ENCODE assay signal across 16 cellular contexts in the genomic region with DNA sequence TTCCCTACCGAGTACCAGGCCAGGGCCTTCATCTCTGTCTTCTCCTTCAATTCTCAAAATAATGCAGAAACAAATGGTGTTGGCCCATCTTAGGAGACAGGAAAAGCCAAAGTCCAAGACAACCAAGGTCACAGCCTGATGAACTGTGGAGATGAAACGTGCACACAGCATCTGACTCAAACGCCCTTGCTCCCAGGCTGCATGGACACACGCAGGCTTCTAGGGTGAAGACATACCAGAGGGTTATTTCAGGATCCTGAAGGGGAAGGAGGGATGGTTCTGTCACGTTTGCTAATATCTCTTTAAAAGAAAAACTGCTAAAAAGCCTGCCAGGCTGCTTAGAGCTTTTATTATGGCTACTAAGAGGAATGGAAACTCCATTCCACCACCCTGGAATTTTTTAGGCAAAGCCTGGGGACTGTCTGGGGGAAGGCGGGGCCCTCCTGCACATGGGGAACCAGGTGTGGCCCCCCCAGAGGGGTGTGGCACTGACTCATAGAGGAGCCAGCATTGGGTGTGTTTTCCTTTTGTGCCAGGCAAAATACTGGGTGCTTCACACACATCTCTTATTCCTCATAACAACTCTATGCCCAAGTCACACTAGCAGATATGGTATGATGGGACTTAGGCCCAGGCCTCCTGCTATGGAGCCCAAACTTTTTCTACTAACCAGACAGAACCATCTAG.
DNase-seq lines count a peak whose midpoint lies in the region; ATAC-seq, FAIRE-seq and TF ChIP-seq lines count a peak whose summit lies in the region.
"Had no signal": no experiment of that assay in that cellular context is flagged by ENCODE, and none has a peak within 500 bp of the region (broad histone marks: within the 10 kb centered on the region; RNA-seq: fewer than 3 reads in every experiment).

No MANE protein-coding gene starts in this region.

- CTCF ChIA-PET in A549 (lab: Yijun Ruan, JAX): interaction anchor here (1.0 to 3.6 kb wide), 2 partner anchors 22 to 108 kb away, joined by 4 to 21 read pairs; no protein-coding TSS in a partner anchor
- CTCF ChIA-PET in Caco-2 (lab: Charles Lee): no interaction called here

- FAIRE-seq in A549 (lab: Jason Lieb, UNC) (no peak), bronchial epithelial cell (lab: Jason Lieb, UNC) (peak; percentile 72)
- FAIRE-seq: islet of Langerhans had no signal

- no peak for TF ChIP-seq EP300 in A549 (IDR thresholded peaks at IDR 0.05)

- BruUV-seq in Caco-2 (replicated peaks; lab: Mats Ljungman, UMichigan): no TSS peak

- no peaks in the 10 kb centered on the region for H3K9me3 ChIP-seq in A549
- H3K9me3 ChIP-seq in mucosa of descending colon: no peaks in the 10 kb centered on the region
- no peaks in the 10 kb centered on the region for H3K9me3 ChIP-seq in Caco-2

- H3K27me3 Mint-ChIP-seq in Caco-2 (ENCODE audit: insufficient read depth, unreplicated experiment): no peaks in the 10 kb centered on the region

- POLR2A ChIA-PET in A549 (lab: Yijun Ruan, JAX) (interaction anchor here (0.8 kb wide), 1 partner anchor 9 kb away, joined by 3 read pairs; no protein-coding TSS in a partner anchor), Caco-2 (lab: Charles Lee) (no interaction called here)

- no peak for TF ChIP-seq RAD21 in A549 (conservative IDR thresholded peaks at IDR 0.05 in 1 of 2, IDR thresholded peaks at IDR 0.05 in 1 of 2)

- no peaks in the 10 kb centered on the region for H3K9me3 Mint-ChIP-seq in Caco-2 (ENCODE audit: unreplicated experiment)
- H3K9me3 Mint-ChIP-seq: activated T-helper 2 cell treated with anti-CD3 and anti-CD28 coated beads, Interferon-gamma antibody, Interleukin-2, Interleukin-4, amounts not matched to agents 10 μg/mL and 5 μg/mL and 100 μg/mL, durations not matched to agents 14 hours and 24 hours and 36 hours; nephron progenitor cell had no signal

- H3K4me3 Mint-ChIP-seq in Caco-2 (ENCODE audit: unreplicated experiment): no peak overlapping the region
- H3K4me3 Mint-ChIP-seq: nephron progenitor cell had no signal

- WGBS in A549 (ENCODE audit: missing lambda C conversion rate): 66% methylated on average over 6 of the region's 6 CpGs

- TF ChIP-seq CTCF in A549 (IDR thresholded peaks at IDR 0.05): no peak
- no peak for TF ChIP-seq CTCF in bronchial epithelial cell (IDR thresholded peaks at IDR 0.05; ENCODE audit: insufficient read depth, low read length, severe bottlenecking)
- no peak for TF ChIP-seq CTCF in mucosa of descending colon (IDR thresholded peaks at IDR 0.05)
- no peak for TF ChIP-seq CTCF in Caco-2 (IDR thresholded peaks at IDR 0.05; ENCODE audit: insufficient read depth in 1 of 2, low read depth in 1 of 2, low read length in 1 of 2, severe bottlenecking in 1 of 2, unreplicated experiment in 1 of 2)

- ATAC-seq in A549 (no peak; a peak in 1 of 6 replicates), mucosa of descending colon (peak; percentile 73)

- H3K27ac Mint-ChIP-seq in Caco-2 (ENCODE audit: unreplicated experiment): no peak overlapping the region
- H3K27ac Mint-ChIP-seq: activated T-helper 2 cell treated with anti-CD3 and anti-CD28 coated beads, Interferon-gamma antibody, Interleukin-2, Interleukin-4, amounts not matched to agents 10 μg/mL and 5 μg/mL and 100 μg/mL, durations not matched to agents 14 hours and 24 hours and 36 hours had no signal

- H3K27me3 ChIP-seq in bronchial epithelial cell (ENCODE audit: control insufficient read depth, insufficient read depth, low read length): no peaks in the 10 kb centered on the region
- no peaks in the 10 kb centered on the region for H3K27me3 ChIP-seq in Caco-2 (replicated peaks; ENCODE audit: control insufficient read depth, insufficient read depth, low read length)

- peaks cover 13% of the 10 kb centered on the region for H3K36me3 Mint-ChIP-seq in Caco-2 (ENCODE audit: insufficient read depth, unreplicated experiment)

- peak overlapping the region; percentile 49 to 61; a peak in 5 of 6 replicates for H3K27ac ChIP-seq in A549

- H3K4me1 Mint-ChIP-seq in Caco-2 (ENCODE audit: low read depth, unreplicated experiment): no peaks in the 10 kb centered on the region

- DNase-seq in A549 (ENCODE audit: low read depth in 1 of 2, low spot score in 1 of 2) (no peak), LoVo (ENCODE audit: low spot score) (peak; percentile 56), bronchial epithelial cell (ENCODE audit: low read depth) (peak; percentile 69), mucosa of descending colon (no peak), NCI-H1436 treated with DMSO at 0.1 percent for 48 hours (lab: John Stamatoyannopoulos, UW) (no peak), DMS53 treated with DMSO at 0.1 percent for 48 hours (lab: John Stamatoyannopoulos, UW; ENCODE audit: unreplicated experiment) (no peak), T1000 (lab: John Stamatoyannopoulos, UW) (no peak), Caco-2 (no peak)
- DNase-seq: central memory CD4-positive, alpha-beta T cell; DMS53; NCI-H187 treated with DMSO at 0.1 percent for 48 hours; nephron progenitor cell; stimulated activated CD4-positive, alpha-beta T cell treated with anti-CD3 and anti-CD28 coated beads, Interleukin-12 subunit alpha, Interleukin-12 subunit beta, amount 100 ng/mL, for 4 hours; T-helper 1 cell had no signal

- peak overlapping the region; percentile 19; the same call in 2 of the 3 replicates for H3K4me2 ChIP-seq in A549

- H3K4me1 ChIP-seq in A549 (peaks cover 35% of the 10 kb centered on the region), mucosa of descending colon (ENCODE audit: low read depth) (no peaks in the 10 kb centered on the region), Caco-2 (no peaks in the 10 kb centered on the region)

- intact Hi-C loops in mucosa of descending colon (cut with DNase I, micrococcal nuclease): no loop called here
- intact Hi-C loops in Caco-2 (cut with micrococcal nuclease; ENCODE audit: unreplicated experiment): no loop called here

- TF ChIP-seq POLR2A in A549 (IDR thresholded peaks at IDR 0.05; ENCODE audit: low read length): no peak

- H3K36me3 ChIP-seq in bronchial epithelial cell (ENCODE audit: control insufficient read depth, insufficient read depth, low read length) (peaks cover 3% of the 10 kb centered on the region), mucosa of descending colon (ENCODE audit: low read depth) (no peaks in the 10 kb centered on the region), Caco-2 (ENCODE audit: control insufficient read depth, insufficient read depth, low read length) (peaks cover 1% of the 10 kb centered on the region; the same call in 1 of the 2 replicates)

- H3K4me3 ChIP-seq in A549 (no peak overlapping the region; the same call in 2 of the 3 replicates), bronchial epithelial cell (ENCODE audit: low read depth, low read length) (no peak overlapping the region), mucosa of descending colon (no peak overlapping the region), Caco-2 (ENCODE audit: low read depth, low read length) (no peak overlapping the region)

TF ChIP-seq in A549, 52 proteins besides CTCF, POLR2A, EP300 and RAD21:
- no peak for TF ChIP-seq MAFK (IDR thresholded peaks at IDR 0.05; ENCODE audit: partially characterized antibody)
- TF ChIP-seq SREBF2 (IDR thresholded peaks at IDR 0.05): no peak
- TF ChIP-seq JUNB (IDR thresholded peaks at IDR 0.05): no peak
- TF ChIP-seq HOXB5 (CRISPR knock-in tag; IDR thresholded peaks at IDR 0.05): no peak
- no peak for TF ChIP-seq SMC3 (IDR thresholded peaks at IDR 0.05)
- TF ChIP-seq, protein P1, sequence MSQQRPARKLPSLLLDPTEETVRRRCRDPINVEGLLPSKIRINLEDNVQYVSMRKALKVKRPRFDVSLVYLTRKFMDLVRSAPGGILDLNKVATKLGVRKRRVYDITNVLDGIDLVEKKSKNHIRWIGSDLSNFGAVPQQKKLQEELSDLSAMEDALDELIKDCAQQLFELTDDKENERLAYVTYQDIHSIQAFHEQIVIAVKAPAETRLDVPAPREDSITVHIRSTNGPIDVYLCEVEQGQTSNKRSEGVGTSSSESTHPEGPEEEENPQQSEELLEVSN (IDR thresholded peaks at IDR 0.05; ENCODE audit: borderline replicate concordance, low read depth): no peak
- TF ChIP-seq, protein P2, sequence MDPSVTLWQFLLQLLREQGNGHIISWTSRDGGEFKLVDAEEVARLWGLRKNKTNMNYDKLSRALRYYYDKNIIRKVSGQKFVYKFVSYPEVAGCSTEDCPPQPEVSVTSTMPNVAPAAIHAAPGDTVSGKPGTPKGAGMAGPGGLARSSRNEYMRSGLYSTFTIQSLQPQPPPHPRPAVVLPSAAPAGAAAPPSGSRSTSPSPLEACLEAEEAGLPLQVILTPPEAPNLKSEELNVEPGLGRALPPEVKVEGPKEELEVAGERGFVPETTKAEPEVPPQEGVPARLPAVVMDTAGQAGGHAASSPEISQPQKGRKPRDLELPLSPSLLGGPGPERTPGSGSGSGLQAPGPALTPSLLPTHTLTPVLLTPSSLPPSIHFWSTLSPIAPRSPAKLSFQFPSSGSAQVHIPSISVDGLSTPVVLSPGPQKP (IDR thresholded peaks at IDR 0.05; ENCODE audit: low read depth, low read length): no peak
- no peak for TF ChIP-seq CBX8 (IDR thresholded peaks at IDR 0.05)
- TF ChIP-seq, protein P3, sequence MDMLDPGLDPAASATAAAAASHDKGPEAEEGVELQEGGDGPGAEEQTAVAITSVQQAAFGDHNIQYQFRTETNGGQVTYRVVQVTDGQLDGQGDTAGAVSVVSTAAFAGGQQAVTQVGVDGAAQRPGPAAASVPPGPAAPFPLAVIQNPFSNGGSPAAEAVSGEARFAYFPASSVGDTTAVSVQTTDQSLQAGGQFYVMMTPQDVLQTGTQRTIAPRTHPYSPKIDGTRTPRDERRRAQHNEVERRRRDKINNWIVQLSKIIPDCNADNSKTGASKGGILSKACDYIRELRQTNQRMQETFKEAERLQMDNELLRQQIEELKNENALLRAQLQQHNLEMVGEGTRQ (IDR thresholded peaks at IDR 0.05): no peak
- TF ChIP-seq NR3C1 (IDR thresholded peaks at IDR 0.05): no peak
- TF ChIP-seq TFCP2L1 (CRISPR knock-in tag; IDR thresholded peaks at IDR 0.05): no peak
- no peak for TF ChIP-seq HDAC2 (IDR thresholded peaks at IDR 0.05)
- no peak for TF ChIP-seq ESRRA (IDR thresholded peaks at IDR 0.05; ENCODE audit: borderline replicate concordance, low read length)
- TF ChIP-seq, protein P4, sequence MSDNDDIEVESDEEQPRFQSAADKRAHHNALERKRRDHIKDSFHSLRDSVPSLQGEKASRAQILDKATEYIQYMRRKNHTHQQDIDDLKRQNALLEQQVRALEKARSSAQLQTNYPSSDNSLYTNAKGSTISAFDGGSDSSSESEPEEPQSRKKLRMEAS (IDR thresholded peaks at IDR 0.05): no peak
- no peak for TF ChIP-seq GATA3 (IDR thresholded peaks at IDR 0.05; ENCODE audit: borderline replicate concordance)
- TF ChIP-seq PHF8 (IDR thresholded peaks at IDR 0.05; ENCODE audit: borderline replicate concordance, low read depth): no peak
- TF ChIP-seq BHLHE40 (IDR thresholded peaks at IDR 0.05; ENCODE audit: low read depth, low read length): no peak
- no peak for TF ChIP-seq FOSB (CRISPR knock-in tag; IDR thresholded peaks at IDR 0.05)
- TF ChIP-seq POLR2AphosphoS2 (conservative IDR thresholded peaks at IDR 0.05; ENCODE audit: low read length): no peak
TF ChIP-seq in A549: peak in this region for 0.

Comparison
In these comparisons a context has a peak if more than half of its experiments do, and no peak if none do; other contexts are left out.
1. DNase-seq: peak in LoVo (single experiment) and bronchial epithelial cell (single experiment); none in A549 (0 of 2), mucosa of descending colon (0 of 3), NCI-H1436 treated with DMSO at 0.1 percent for 48 hours (single experiment), DMS53 treated with DMSO at 0.1 percent for 48 hours (single experiment), T1000 (single experiment) and Caco-2 (0 of 2).